In the genomic region with DNA sequence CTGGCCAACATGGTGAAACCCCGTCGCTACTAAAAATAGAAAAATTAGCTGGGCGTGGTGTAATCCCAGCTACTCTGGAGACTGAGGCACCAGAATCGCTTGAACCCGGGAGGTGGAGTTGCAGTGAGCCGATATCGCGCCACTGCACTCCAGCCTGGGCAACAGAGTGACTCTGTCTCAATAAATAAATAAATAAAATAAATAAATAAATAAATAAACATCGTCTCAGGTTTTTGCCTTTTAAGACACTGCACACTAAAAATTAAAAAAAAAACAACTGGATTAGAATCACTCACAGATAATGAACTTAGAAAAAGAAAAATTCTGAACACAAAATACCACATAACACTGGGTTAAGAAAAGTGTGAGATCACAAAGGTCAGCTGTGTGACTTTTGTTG, we compare ENCODE assay signal across 1 cellular context.
TF ChIP-seq lines count a peak whose summit lies in the region.

No MANE protein-coding gene starts in this region.

TF ChIP-seq in GM23338, 12 proteins besides CTCF, POLR2A, EP300 and RAD21:
- TF ChIP-seq ETS1 (IDR thresholded peaks at IDR 0.05) (no peak), CREB1 (CRISPR knock-in tag; IDR thresholded peaks at IDR 0.05; ENCODE audit: low read depth) (no peak), STAT1 (IDR thresholded peaks at IDR 0.05; ENCODE audit: unreplicated experiment) (no peak), EZH2phosphoT487 (IDR thresholded peaks at IDR 0.05; ENCODE audit: unreplicated experiment) (no peak), EZH2 (IDR thresholded peaks at IDR 0.05; ENCODE audit: low read depth, unreplicated experiment) (no peak), JUNB (IDR thresholded peaks at IDR 0.05; ENCODE audit: unreplicated experiment) (no peak), ZNF114 (CRISPR knock-in tag; IDR thresholded peaks at IDR 0.05) (no peak), POLR2AphosphoS5 (IDR thresholded peaks at IDR 0.05; ENCODE audit: low read depth) (no peak), NANOG (IDR thresholded peaks at IDR 0.05; ENCODE audit: borderline replicate concordance) (no peak), ZNF331 (CRISPR knock-in tag; IDR thresholded peaks at IDR 0.05; ENCODE audit: low read depth) (no peak)
- TF ChIP-seq, protein P1, sequence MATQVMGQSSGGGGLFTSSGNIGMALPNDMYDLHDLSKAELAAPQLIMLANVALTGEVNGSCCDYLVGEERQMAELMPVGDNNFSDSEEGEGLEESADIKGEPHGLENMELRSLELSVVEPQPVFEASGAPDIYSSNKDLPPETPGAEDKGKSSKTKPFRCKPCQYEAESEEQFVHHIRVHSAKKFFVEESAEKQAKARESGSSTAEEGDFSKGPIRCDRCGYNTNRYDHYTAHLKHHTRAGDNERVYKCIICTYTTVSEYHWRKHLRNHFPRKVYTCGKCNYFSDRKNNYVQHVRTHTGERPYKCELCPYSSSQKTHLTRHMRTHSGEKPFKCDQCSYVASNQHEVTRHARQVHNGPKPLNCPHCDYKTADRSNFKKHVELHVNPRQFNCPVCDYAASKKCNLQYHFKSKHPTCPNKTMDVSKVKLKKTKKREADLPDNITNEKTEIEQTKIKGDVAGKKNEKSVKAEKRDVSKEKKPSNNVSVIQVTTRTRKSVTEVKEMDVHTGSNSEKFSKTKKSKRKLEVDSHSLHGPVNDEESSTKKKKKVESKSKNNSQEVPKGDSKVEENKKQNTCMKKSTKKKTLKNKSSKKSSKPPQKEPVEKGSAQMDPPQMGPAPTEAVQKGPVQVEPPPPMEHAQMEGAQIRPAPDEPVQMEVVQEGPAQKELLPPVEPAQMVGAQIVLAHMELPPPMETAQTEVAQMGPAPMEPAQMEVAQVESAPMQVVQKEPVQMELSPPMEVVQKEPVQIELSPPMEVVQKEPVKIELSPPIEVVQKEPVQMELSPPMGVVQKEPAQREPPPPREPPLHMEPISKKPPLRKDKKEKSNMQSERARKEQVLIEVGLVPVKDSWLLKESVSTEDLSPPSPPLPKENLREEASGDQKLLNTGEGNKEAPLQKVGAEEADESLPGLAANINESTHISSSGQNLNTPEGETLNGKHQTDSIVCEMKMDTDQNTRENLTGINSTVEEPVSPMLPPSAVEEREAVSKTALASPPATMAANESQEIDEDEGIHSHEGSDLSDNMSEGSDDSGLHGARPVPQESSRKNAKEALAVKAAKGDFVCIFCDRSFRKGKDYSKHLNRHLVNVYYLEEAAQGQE (IDR thresholded peaks at IDR 0.05; ENCODE audit: unreplicated experiment) = no peak
- TF ChIP-seq, protein P2, sequence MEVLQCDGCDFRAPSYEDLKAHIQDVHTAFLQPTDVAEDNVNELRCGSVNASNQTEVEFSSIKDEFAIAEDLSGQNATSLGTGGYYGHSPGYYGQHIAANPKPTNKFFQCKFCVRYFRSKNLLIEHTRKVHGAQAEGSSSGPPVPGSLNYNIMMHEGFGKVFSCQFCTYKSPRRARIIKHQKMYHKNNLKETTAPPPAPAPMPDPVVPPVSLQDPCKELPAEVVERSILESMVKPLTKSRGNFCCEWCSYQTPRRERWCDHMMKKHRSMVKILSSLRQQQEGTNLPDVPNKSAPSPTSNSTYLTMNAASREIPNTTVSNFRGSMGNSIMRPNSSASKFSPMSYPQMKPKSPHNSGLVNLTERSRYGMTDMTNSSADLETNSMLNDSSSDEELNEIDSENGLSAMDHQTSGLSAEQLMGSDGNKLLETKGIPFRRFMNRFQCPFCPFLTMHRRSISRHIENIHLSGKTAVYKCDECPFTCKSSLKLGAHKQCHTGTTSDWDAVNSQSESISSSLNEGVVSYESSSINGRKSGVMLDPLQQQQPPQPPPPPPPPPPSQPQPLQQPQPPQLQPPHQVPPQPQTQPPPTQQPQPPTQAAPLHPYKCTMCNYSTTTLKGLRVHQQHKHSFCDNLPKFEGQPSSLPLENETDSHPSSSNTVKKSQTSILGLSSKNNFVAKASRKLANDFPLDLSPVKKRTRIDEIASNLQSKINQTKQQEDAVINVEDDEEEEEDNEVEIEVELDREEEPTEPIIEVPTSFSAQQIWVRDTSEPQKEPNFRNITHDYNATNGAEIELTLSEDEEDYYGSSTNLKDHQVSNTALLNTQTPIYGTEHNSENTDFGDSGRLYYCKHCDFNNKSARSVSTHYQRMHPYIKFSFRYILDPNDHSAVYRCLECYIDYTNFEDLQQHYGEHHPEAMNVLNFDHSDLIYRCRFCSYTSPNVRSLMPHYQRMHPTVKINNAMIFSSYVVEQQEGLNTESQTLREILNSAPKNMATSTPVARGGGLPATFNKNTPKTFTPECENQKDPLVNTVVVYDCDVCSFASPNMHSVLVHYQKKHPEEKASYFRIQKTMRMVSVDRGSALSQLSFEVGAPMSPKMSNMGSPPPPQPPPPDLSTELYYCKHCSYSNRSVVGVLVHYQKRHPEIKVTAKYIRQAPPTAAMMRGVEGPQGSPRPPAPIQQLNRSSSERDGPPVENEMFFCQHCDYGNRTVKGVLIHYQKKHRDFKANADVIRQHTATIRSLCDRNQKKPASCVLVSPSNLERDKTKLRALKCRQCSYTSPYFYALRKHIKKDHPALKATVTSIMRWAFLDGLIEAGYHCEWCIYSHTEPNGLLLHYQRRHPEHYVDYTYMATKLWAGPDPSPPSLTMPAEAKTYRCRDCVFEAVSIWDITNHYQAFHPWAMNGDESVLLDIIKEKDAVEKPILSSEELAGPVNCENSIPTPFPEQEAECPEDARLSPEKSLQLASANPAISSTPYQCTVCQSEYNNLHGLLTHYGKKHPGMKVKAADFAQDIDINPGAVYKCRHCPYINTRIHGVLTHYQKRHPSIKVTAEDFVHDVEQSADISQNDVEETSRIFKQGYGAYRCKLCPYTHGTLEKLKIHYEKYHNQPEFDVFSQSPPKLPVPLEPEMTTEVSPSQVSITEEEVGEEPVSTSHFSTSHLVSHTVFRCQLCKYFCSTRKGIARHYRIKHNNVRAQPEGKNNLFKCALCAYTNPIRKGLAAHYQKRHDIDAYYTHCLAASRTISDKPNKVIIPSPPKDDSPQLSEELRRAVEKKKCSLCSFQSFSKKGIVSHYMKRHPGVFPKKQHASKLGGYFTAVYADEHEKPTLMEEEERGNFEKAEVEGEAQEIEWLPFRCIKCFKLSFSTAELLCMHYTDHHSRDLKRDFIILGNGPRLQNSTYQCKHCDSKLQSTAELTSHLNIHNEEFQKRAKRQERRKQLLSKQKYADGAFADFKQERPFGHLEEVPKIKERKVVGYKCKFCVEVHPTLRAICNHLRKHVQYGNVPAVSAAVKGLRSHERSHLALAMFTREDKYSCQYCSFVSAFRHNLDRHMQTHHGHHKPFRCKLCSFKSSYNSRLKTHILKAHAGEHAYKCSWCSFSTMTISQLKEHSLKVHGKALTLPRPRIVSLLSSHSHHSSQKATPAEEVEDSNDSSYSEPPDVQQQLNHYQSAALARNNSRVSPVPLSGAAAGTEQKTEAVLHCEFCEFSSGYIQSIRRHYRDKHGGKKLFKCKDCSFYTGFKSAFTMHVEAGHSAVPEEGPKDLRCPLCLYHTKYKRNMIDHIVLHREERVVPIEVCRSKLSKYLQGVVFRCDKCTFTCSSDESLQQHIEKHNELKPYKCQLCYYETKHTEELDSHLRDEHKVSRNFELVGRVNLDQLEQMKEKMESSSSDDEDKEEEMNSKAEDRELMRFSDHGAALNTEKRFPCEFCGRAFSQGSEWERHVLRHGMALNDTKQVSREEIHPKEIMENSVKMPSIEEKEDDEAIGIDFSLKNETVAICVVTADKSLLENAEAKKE (CRISPR knock-in tag; IDR thresholded peaks at IDR 0.05) = no peak
